1 cellular context compared by ENCODE assay signal in genomic region chr1:9809122-9809521, GRCh38.
TF ChIP-seq lines count a peak whose summit lies in the region.

No MANE protein-coding gene starts in this region.

TF ChIP-seq in GM23338, 12 proteins besides CTCF, POLR2A, EP300 and RAD21 (continued from another document):
- TF ChIP-seq ZNF462 (CRISPR knock-in tag; IDR thresholded peaks at IDR 0.05) = no peak
TF ChIP-seq in GM23338: peak in this region for 0.
